Comparison of ENCODE assay signal across 7 cellular contexts in the genomic region with DNA sequence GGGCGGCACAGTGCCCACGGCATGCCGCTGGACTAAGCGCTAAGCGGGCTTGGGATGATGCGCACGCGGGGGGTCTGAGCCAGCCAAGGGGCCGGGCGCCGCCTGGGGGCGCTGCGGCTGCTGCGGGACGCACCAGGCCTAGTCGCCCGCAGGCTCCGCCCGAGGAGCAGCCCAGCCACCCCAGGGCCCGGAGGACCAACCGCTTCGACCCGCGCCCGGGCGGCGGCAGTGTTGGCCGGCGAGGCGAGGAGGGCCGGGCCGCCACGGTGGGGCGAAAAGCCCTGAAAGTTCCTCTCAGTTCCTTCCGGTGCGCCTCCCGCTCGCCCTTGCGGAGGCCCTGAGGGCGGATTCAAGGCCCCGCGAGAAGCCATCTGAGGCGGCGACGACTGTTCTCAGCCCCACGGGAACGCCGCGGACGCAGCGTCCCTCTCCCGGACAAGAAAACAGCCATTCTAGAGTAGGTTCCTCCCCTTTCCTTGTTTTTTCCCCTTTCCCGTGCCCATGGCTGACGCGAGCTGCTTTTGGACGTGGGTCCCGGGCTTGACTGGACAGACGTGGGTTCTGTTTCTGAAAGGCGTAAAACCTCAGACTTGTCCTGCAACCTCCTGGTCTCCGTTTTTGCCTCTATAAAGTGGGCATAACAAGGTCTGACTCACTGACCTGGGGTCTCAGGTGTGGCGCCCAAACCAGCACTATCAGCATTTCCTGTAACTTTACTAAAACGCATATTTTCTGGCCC. TPM values are rescaled to one million over a fixed set of nuclear protein-coding genes. Genes with fewer than 3 reads are reported as not detected.
DNase-seq lines count a peak whose midpoint lies in the region; ATAC-seq lines count a peak whose summit lies in the region.

A gene with protein sequence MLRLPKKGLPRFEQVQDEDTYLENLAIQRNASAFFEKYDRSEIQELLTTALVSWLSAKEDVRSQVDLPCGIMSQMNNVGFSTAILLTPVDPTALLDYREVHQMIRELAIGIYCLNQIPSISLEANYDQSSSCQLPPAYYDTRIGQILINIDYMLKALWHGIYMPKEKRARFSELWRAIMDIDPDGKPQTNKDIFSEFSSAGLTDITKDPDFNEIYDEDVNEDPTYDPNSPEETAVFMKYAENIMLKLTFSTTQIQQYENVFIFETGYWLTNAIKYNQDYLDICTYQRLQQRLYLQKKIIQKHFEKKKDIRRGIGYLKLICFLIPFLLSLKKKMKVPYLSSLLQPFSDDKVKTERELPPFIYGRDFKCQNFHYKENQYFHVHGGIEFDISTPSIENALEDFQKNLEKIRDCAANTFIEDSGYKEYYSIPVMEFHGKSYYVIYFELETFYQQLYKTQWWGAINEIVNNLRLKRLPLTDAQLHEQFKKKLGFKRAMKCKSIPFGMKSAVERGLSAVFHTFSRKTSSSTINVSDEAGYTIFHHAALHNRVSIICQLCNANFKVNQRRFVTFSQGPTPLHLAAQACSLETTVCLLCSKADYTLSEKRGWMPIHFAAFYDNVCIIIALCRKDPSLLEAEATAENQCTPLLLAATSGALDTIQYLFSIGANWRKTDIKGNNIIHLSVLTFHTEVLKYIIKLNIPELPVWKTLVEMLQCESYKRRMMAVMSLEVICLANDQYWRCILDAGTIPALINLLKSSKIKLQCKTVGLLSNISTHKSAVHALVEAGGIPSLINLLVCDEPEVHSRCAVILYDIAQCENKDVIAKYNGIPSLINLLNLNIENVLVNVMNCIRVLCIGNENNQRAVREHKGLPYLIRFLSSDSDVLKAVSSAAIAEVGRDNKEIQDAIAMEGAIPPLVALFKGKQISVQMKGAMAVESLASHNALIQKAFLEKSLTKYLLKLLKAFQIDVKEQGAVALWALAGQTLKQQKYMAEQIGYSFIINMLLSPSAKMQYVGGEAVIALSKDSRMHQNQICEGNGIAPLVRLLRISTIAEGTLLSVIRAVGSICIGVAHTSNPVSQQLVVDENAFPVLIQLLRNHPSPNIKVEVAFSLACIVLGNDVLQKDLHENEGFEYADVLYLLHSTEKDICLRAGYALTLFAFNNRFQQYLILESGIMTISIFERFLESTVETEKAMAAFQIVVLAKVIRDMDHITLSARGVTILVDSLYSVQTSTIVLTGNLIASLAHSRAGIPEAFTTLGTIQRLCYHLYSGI (N-terminal part only) (plus strand): TSS at position 297 of the 739 bp plus-strand sequence. CDS start 1,821 bp downstream, outside the sequence.

- peak within 1 kb of the TSS; percentile 65 for H3K4me3 ChIP-seq in effector memory CD4-positive, alpha-beta T cell (ENCODE audit: insufficient read depth, low read depth, low read length, poor library complexity, severe bottlenecking)
- peak within 1 kb of the TSS; percentile 29 to 90 for H3K4me3 ChIP-seq in mesenchymal stem cell (ENCODE audit: insufficient read depth in 1 of 2, low read depth in 1 of 2, low read length in 2 of 2)

- H3K18ac ChIP-seq in mesenchymal stem cell (ENCODE audit: low read depth in 1 of 2, low read length in 2 of 2), result peak within 1 kb of the TSS; percentile 6 to 37

- no peak within 1 kb of the TSS for H3K4ac ChIP-seq in mesenchymal stem cell (ENCODE audit: low read depth in 1 of 2, low read length in 2 of 2)

- H3K4me2 ChIP-seq in mesenchymal stem cell (ENCODE audit: low read length, poor library complexity, severe bottlenecking), result peak within 1 kb of the TSS; percentile 23

- peak within 1 kb of the TSS in 1 of 2 experiments; percentile 57 for H2BK12ac ChIP-seq in mesenchymal stem cell (ENCODE audit: low read length in 2 of 2)

- ATAC-seq in GM18517 (IDR thresholded peaks at IDR 0.05; ENCODE audit: unreplicated experiment), result peak; percentile 95
- ATAC-seq in HG02973 (IDR thresholded peaks at IDR 0.05; ENCODE audit: unreplicated experiment), result peak; percentile 95

- peaks cover 1% of the 10 kb centered on the region for H3K79me1 ChIP-seq in mesenchymal stem cell (replicated peaks; ENCODE audit: low read length, poor library complexity, severe bottlenecking)

- H3K14ac ChIP-seq in mesenchymal stem cell (ENCODE audit: low read length in 2 of 2), result peak within 1 kb of the TSS in 1 of 2 experiments; percentile 62

- DNase-seq in NCI-H510A treated with DMSO at 0.1 percent for 48 hours (lab: John Stamatoyannopoulos, UW) (peak; percentile 82), mesenchymal stem cell (peak; percentile 85)
- peak; percentile 94 for DNase-seq in activated CD8-positive, alpha-beta memory T cell treated with anti-CD3 and anti-CD28 coated beads for 24 hours
- peak; percentile 66 to 73 (median 72) for DNase-seq in effector memory CD4-positive, alpha-beta T cell
- DNase-seq in stimulated activated CD8-positive, alpha-beta memory T cell treated with anti-CD3 and anti-CD28 coated beads, Interleukin-12 subunit alpha, Interleukin-12 subunit beta, amount 100 ng/mL, for 24 hours (ENCODE audit: extremely low read depth), result peak; percentile 55

- H2BK15ac ChIP-seq in mesenchymal stem cell (ENCODE audit: low read depth, poor library complexity, severe bottlenecking), result no peak within 1 kb of the TSS

- peak within 1 kb of the TSS; percentile 49 for H2AFZ ChIP-seq in mesenchymal stem cell (ENCODE audit: low read depth, low read length)

- H3K9me3 ChIP-seq in effector memory CD4-positive, alpha-beta T cell (ENCODE audit: control insufficient read depth, low read length), result no peaks in the 10 kb centered on the region
- no peaks in the 10 kb centered on the region for H3K9me3 ChIP-seq in mesenchymal stem cell (ENCODE audit: control insufficient read depth, low read length)

- peak within 1 kb of the TSS; percentile 78 for H3K27ac ChIP-seq in effector memory CD4-positive, alpha-beta T cell (ENCODE audit: insufficient read depth, low read length, poor library complexity, severe bottlenecking)
- no peak within 1 kb of the TSS for H3K27ac ChIP-seq in mesenchymal stem cell (ENCODE audit: low read length, poor library complexity, severe bottlenecking)

- H2BK120ac ChIP-seq in mesenchymal stem cell (ENCODE audit: low read depth, low read length), result peak within 1 kb of the TSS; percentile 42

- H3K4me1 ChIP-seq in effector memory CD4-positive, alpha-beta T cell (ENCODE audit: control insufficient read depth, insufficient read depth, low read length, poor library complexity, severe bottlenecking), result no peaks in the 10 kb centered on the region
- H3K4me1 ChIP-seq in mesenchymal stem cell (ENCODE audit: control insufficient read depth, insufficient read depth, low read depth, low read length), result peaks cover 5% of the 10 kb centered on the region

- no peaks in the 10 kb centered on the region for H3K27me3 ChIP-seq in effector memory CD4-positive, alpha-beta T cell (replicated peaks; ENCODE audit: control insufficient read depth, insufficient read depth, low read length, poor library complexity, severe bottlenecking)
- no peaks in the 10 kb centered on the region for H3K27me3 ChIP-seq in mesenchymal stem cell (ENCODE audit: control insufficient read depth in 1 of 2, insufficient read depth in 1 of 2, low read length in 2 of 2)

- no peak within 1 kb of the TSS for H3K23ac ChIP-seq in mesenchymal stem cell (ENCODE audit: low read length in 2 of 2)

- H3K36me3 ChIP-seq in effector memory CD4-positive, alpha-beta T cell (ENCODE audit: control insufficient read depth, insufficient read depth, low read length), result peaks cover 3% of the 10 kb centered on the region
- H3K36me3 ChIP-seq in mesenchymal stem cell (ENCODE audit: control insufficient read depth in 1 of 2, insufficient read depth in 2 of 2, low read depth in 1 of 2, low read length in 2 of 2), result peaks cover 18 to 22% of the 10 kb centered on the region in 2 experiments

- WGBS in mesenchymal stem cell, result 39% methylated on average over 60 of the region's 62 CpGs

- H4K91ac ChIP-seq in mesenchymal stem cell (ENCODE audit: low read length), result peak within 1 kb of the TSS; percentile 87

- H4K8ac ChIP-seq in mesenchymal stem cell (ENCODE audit: low read length), result peak within 1 kb of the TSS; percentile 96

- H3K9ac ChIP-seq in mesenchymal stem cell (ENCODE audit: low read length), result peak within 1 kb of the TSS; percentile 99

- H2BK5ac ChIP-seq in mesenchymal stem cell (ENCODE audit: low read depth, low read length, poor library complexity, severe bottlenecking), result no peak within 1 kb of the TSS

- no peak within 1 kb of the TSS for H2AK5ac ChIP-seq in mesenchymal stem cell (ENCODE audit: low read length, severe bottlenecking)

RNA-seq across cellular contexts. Expression of the gene that starts here (rescaled TPM):
- polyA plus RNA-seq in mesenchymal stem cell (2013, experiment 1 of 2), result 1.1 TPM
- polyA plus RNA-seq in mesenchymal stem cell (2013, experiment 2 of 2), result 1.1 TPM
